Comparison of ENCODE assay signal across 16 cellular contexts in the genomic region with DNA sequence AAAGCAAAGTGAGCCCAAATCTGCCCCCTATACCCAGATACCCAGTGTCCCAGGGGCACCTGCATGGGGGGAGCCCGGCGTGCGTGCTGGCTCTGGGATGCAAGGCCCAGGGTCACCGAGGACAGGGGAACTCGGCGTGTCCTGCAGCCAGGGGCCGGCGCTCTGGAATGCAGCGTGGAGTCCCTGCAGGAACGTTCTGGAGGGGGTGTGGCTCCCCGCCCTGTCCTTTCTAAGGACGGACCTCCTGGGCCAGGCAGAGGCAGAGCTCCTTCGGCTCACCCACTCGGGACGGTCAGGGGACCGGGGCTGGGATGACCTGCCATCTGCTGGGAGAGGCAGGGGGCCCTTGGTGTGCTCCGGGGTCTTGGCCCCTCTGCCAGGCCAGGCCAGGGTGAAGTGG.
DNase-seq lines count a peak whose midpoint lies in the region; ATAC-seq and TF ChIP-seq lines count a peak whose summit lies in the region.
"Had no signal": no experiment of that assay in that cellular context is flagged by ENCODE, and none has a peak within 500 bp of the region (broad histone marks: within the 10 kb centered on the region; RNA-seq: fewer than 3 reads in every experiment).

No MANE protein-coding gene starts in this region.

- H3K27ac ChIP-seq in dorsolateral prefrontal cortex (peak overlapping the region in 58 of 59 donors; percentile 50 to 99 (median 92)), neuronal stem cell (replicated peaks; ENCODE audit: low read length) (no peak overlapping the region)
- H3K27ac ChIP-seq: C4-2B had no signal

- H3K9me3 ChIP-seq in neuronal stem cell (replicated peaks in 1 of 2; ENCODE audit: control insufficient read depth in 2 of 2, insufficient read depth in 1 of 2, low read depth in 1 of 2, low read length in 2 of 2), result no peaks in the 10 kb centered on the region
- H3K9me3 ChIP-seq: HAP-1 had no signal

- H3K4me3 Mint-ChIP-seq in type B pancreatic cell, result no peak overlapping the region
- H3K4me3 Mint-ChIP-seq: B cell; CD4-positive, alpha-beta T cell had no signal

- no peak for ATAC-seq in GM21447 (IDR thresholded peaks at IDR 0.05; ENCODE audit: unreplicated experiment)
- ATAC-seq in activated CD4-positive, CD25-positive, alpha-beta regulatory T cell treated with anti-CD3 and anti-CD28 coated beads, Interleukin-2, amount 50 U/mL, for 24 hours, result no peak
- ATAC-seq: K562 had no signal

- peaks cover 14% of the 10 kb centered on the region for H3K79me1 ChIP-seq in neuronal stem cell (ENCODE audit: low read depth, low read length)

- no peak overlapping the region for H2BK5ac ChIP-seq in neuronal stem cell (ENCODE audit: low read length)

- peak overlapping the region; percentile 38 for H3K23ac ChIP-seq in neuronal stem cell (ENCODE audit: low read depth, low read length, poor library complexity)

- no peak overlapping the region for H2BK12ac ChIP-seq in neuronal stem cell (ENCODE audit: low read length)

- H3K4me2 ChIP-seq in neuronal stem cell (ENCODE audit: insufficient read depth, low read length, poor library complexity, severe bottlenecking), result no peak overlapping the region

- H3K4me3 ChIP-seq in H7 (ENCODE audit: insufficient read depth, low read depth, low read length) (no peak overlapping the region), dorsolateral prefrontal cortex (peak overlapping the region in 9 of 59 donors; percentile 4 to 51 (median 22)), neuronal stem cell (ENCODE audit: low read length in 2 of 2) (no peak overlapping the region)
- H3K4me3 ChIP-seq: HAP-1, K562 had no signal

- no peak overlapping the region for H4K8ac ChIP-seq in neuronal stem cell (ENCODE audit: low read depth, low read length)

- no peaks in the 10 kb centered on the region for H3K27me3 Mint-ChIP-seq in type B pancreatic cell
- H3K27me3 Mint-ChIP-seq: B cell; CD4-positive, alpha-beta T cell had no signal

- no peak overlapping the region for H2BK120ac ChIP-seq in neuronal stem cell (ENCODE audit: low read depth, low read length)

- DNase-seq in H7 (peak; percentile 69), dorsolateral prefrontal cortex (no peak), neuronal stem cell (ENCODE audit: low spot score) (no peak), SHP77 treated with DMSO at 0.1 percent for 48 hours (lab: John Stamatoyannopoulos, UW) (no peak), type B pancreatic cell (ENCODE audit: extremely low spot score, unreplicated experiment) (no peak)
- DNase-seq: CD4-positive, alpha-beta T cell; DMS79; GDM1; GOT3; IMR-90 had no signal

- peaks cover 4 to 56% of the 10 kb centered on the region in 2 donors for H3K4me1 ChIP-seq in neuronal stem cell (ENCODE audit: control insufficient read depth in 2 of 2, insufficient read depth in 1 of 2, low read depth in 1 of 2, low read length in 2 of 2)
- H3K4me1 ChIP-seq: HAP-1 had no signal

- no CpG with 5 or more reads among the region's 17 CpGs for WGBS in neuronal stem cell (ENCODE audit: extremely low coverage in 2 of 2, insufficient read length in 2 of 2, insufficient replicate concordance in 1 of 2), 2 donors

- H2AK5ac ChIP-seq in neuronal stem cell (ENCODE audit: low read depth, low read length), result peak overlapping the region; percentile 70

- no peak overlapping the region for H3K27ac Mint-ChIP-seq in type B pancreatic cell
- H3K27ac Mint-ChIP-seq: B cell; CD4-positive, alpha-beta T cell had no signal

- no peak overlapping the region for H2AFZ ChIP-seq in neuronal stem cell (ENCODE audit: low read length)

- H3K36me3 ChIP-seq in H7 (replicated peaks; ENCODE audit: control insufficient read depth, insufficient read depth, low read length) (no peaks in the 10 kb centered on the region), neuronal stem cell (replicated peaks in 1 of 2; ENCODE audit: control insufficient read depth in 2 of 2, insufficient read depth in 2 of 2, low read length in 2 of 2) (no peaks in the 10 kb centered on the region)
- H3K36me3 ChIP-seq: HAP-1 had no signal

- no peaks in the 10 kb centered on the region for H3K9me3 Mint-ChIP-seq in type B pancreatic cell
- H3K9me3 Mint-ChIP-seq: CD4-positive, alpha-beta T cell had no signal

- H4K91ac ChIP-seq in neuronal stem cell (ENCODE audit: low read depth, low read length, poor library complexity), result no peak overlapping the region

- no peak overlapping the region for H3K4ac ChIP-seq in neuronal stem cell (ENCODE audit: low read length)

- intact Hi-C loops in dorsolateral prefrontal cortex (cut with DNase I), result loop anchor here in 1 of 2 donors (5.0 kb wide), 2 partner anchors 54 to 71 kb away; no protein-coding TSS in a partner anchor

- H3K18ac ChIP-seq in neuronal stem cell (ENCODE audit: low read length), result peak overlapping the region; percentile 95

- H3K27me3 ChIP-seq in H7 (ENCODE audit: control insufficient read depth, insufficient read depth, low read length) (no peaks in the 10 kb centered on the region), dorsolateral prefrontal cortex (no peaks in the 10 kb centered on the region), neuronal stem cell (ENCODE audit: control insufficient read depth in 3 of 3, insufficient read depth in 3 of 3, low read depth in 1 of 3, low read length in 3 of 3) (no peaks in the 10 kb centered on the region)

- TF ChIP-seq CTCF in dorsolateral prefrontal cortex (IDR thresholded peaks at IDR 0.05 in 54 of 56, conservative IDR thresholded peaks at IDR 0.05 in 2 of 56; ENCODE audit: low read depth in 1 of 56, partially characterized antibody in 56 of 56) (no peak), type B pancreatic cell (conservative IDR thresholded peaks at IDR 0.05) (no peak)

- peak overlapping the region; percentile 19 for H2BK15ac ChIP-seq in neuronal stem cell (ENCODE audit: low read length)

- H3K14ac ChIP-seq in neuronal stem cell (ENCODE audit: low read length), result no peak overlapping the region

- H3K9ac ChIP-seq in neuronal stem cell (ENCODE audit: low read depth, low read length, poor library complexity), result no peak overlapping the region

- no peaks in the 10 kb centered on the region for H3K36me3 Mint-ChIP-seq in type B pancreatic cell

- H3K4me1 Mint-ChIP-seq in type B pancreatic cell (ENCODE audit: unreplicated experiment), result peaks cover 12% of the 10 kb centered on the region
- H3K4me1 Mint-ChIP-seq: B cell had no signal
